ENCODE assay signal across 19 cellular contexts in the genomic region with DNA sequence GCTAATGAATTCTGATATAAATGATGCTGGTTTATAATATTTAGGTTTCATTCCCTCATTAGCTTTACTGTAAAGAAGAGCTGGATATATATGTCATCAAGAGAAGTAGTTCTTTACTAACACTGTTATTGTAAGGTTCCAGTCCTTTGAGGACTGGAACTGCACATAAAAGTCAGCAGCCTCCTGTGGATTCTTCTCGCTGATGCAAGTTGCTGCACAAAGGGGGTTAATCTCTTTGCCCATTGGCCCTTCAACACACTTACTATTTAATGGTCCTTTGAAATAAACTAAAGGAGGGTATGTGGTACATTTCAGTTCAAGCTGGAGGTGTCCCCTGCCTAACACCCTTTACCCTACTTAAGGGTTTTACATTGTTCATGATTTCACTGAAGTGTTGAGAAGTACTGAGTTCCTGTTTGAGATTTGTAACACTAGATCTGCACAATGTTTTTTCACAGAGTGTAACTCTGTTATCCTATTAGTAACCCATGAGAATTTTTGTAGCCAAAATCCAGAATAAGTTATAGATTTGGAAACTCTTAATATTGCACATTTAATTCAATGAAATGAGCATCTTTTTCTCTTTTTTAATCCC. TPM values are rescaled to one million over a fixed set of nuclear protein-coding genes. Genes with fewer than 3 reads are reported as not detected.
DNase-seq lines count a peak whose midpoint lies in the region; ATAC-seq and TF ChIP-seq lines count a peak whose summit lies in the region.
"Had no signal": no experiment of that assay in that cellular context is flagged by ENCODE, and none has a peak within 500 bp of the region (broad histone marks: within the 10 kb centered on the region; RNA-seq: fewer than 3 reads in every experiment).

No MANE protein-coding gene starts in this region.

- TF ChIP-seq EP300 in gastroesophageal sphincter (IDR thresholded peaks at IDR 0.05) = no peak

- H3K27me3 ChIP-seq in ectodermal cell (ENCODE audit: control insufficient read depth, insufficient read depth, low read length, poor library complexity, severe bottlenecking) (no peaks in the 10 kb centered on the region), neural progenitor cell (no peaks in the 10 kb centered on the region), gastroesophageal sphincter (no peaks in the 10 kb centered on the region)
- H3K27me3 ChIP-seq: BLaER1, testis had no signal

- H3K27ac Mint-ChIP-seq in IgD-negative memory B cell = peak overlapping the region in 2 of 3 donors; percentile 0 to 47
- peak overlapping the region; percentile 35 for H3K27ac Mint-ChIP-seq in neural progenitor cell
- H3K27ac Mint-ChIP-seq: activated CD8-positive, alpha-beta memory T cell treated with anti-CD3 and anti-CD28 coated beads, Interleukin-2, amount 10 ng/mL, durations not matched to agents 7 days and 5 days; T-helper 1 cell treated with Interleukin-12 subunit alpha and Interleukin-12 subunit beta and Interleukin-4 antibody, amounts not matched to agents 30 μg/mL and 1 μg/mL, for 36 hours had no signal

- H3K4me2 ChIP-seq in neural progenitor cell = peak overlapping the region; percentile 59
- H3K4me2 ChIP-seq: BLaER1 had no signal

- H3K4me1 Mint-ChIP-seq in IgD-negative memory B cell (peaks cover 24 to 38% (median 33%) of the 10 kb centered on the region in 3 donors), neural progenitor cell (peaks cover 33% of the 10 kb centered on the region)

- 20 to 30% methylated on average over 1 of the region's 1 CpG for WGBS in ectodermal cell, 2 experiments
- 83 to 92% methylated on average over 1 of the region's 1 CpG for WGBS in gastroesophageal sphincter (ENCODE audit: low coverage in 1 of 2), 2 donors

- H3K4me1 ChIP-seq in ectodermal cell (ENCODE audit: control insufficient read depth, insufficient read depth, low read length) = peaks cover 14% of the 10 kb centered on the region
- peaks cover 17% of the 10 kb centered on the region for H3K4me1 ChIP-seq in neural progenitor cell
- H3K4me1 ChIP-seq in gastroesophageal sphincter = peaks cover 2 to 49% (median 13%) of the 10 kb centered on the region in 3 donors

- H4K20me1 ChIP-seq in neural progenitor cell (ENCODE audit: low read depth) = peaks cover 56% of the 10 kb centered on the region

- ATAC-seq in gastroesophageal sphincter = no peak
- ATAC-seq: activated CD8-positive, alpha-beta memory T cell treated with anti-CD3 and anti-CD28 coated beads, Interleukin-2, amount 10 ng/mL, durations not matched to agents 7 days and 5 days had no signal

- H3K27me3 Mint-ChIP-seq in IgD-negative memory B cell = no peaks in the 10 kb centered on the region
- no peaks in the 10 kb centered on the region for H3K27me3 Mint-ChIP-seq in neural progenitor cell (ENCODE audit: insufficient read depth, low read depth)
- H3K27me3 Mint-ChIP-seq: activated CD8-positive, alpha-beta memory T cell treated with anti-CD3 and anti-CD28 coated beads, Interleukin-2, amount 10 ng/mL, durations not matched to agents 7 days and 5 days had no signal

- H3K36me3 Mint-ChIP-seq in IgD-negative memory B cell (peaks cover 3% of the 10 kb centered on the region), neural progenitor cell (peaks cover 4% of the 10 kb centered on the region)

- H3K79me2 ChIP-seq in neural progenitor cell (ENCODE audit: low read depth) = peaks cover 90% of the 10 kb centered on the region

- no peaks in the 10 kb centered on the region for H3K9me3 Mint-ChIP-seq in IgD-negative memory B cell
- H3K9me3 Mint-ChIP-seq in neural progenitor cell = no peaks in the 10 kb centered on the region
- H3K9me3 Mint-ChIP-seq: T-helper 1 cell treated with Interleukin-12 subunit alpha and Interleukin-12 subunit beta and Interleukin-4 antibody, amounts not matched to agents 30 μg/mL and 1 μg/mL, for 36 hours had no signal

- peaks cover 24% of the 10 kb centered on the region for H3F3A ChIP-seq in neural progenitor cell (ENCODE audit: low read depth)

- H3K9me3 ChIP-seq in ectodermal cell (ENCODE audit: control insufficient read depth, low read length) = no peaks in the 10 kb centered on the region
- no peaks in the 10 kb centered on the region for H3K9me3 ChIP-seq in neural progenitor cell (ENCODE audit: low read depth)
- H3K9me3 ChIP-seq in gastroesophageal sphincter = no peaks in the 10 kb centered on the region
- H3K9me3 ChIP-seq: BLaER1, testis had no signal

- H3K27ac ChIP-seq in ectodermal cell (ENCODE audit: insufficient read depth, low read depth, low read length, poor library complexity, severe bottlenecking) (peak overlapping the region; percentile 13), neural progenitor cell (peak overlapping the region; percentile 12), gastroesophageal sphincter (no peak overlapping the region)
- H3K27ac ChIP-seq: BLaER1, testis had no signal

- H3K36me3 ChIP-seq in ectodermal cell (ENCODE audit: control insufficient read depth, insufficient read depth, low read length) (no peaks in the 10 kb centered on the region), neural progenitor cell (no peaks in the 10 kb centered on the region), gastroesophageal sphincter (no peaks in the 10 kb centered on the region)

- no peak overlapping the region for H2AFZ ChIP-seq in neural progenitor cell (replicated peaks)

- no peak overlapping the region for H3K9ac ChIP-seq in neural progenitor cell
- H3K9ac ChIP-seq: BLaER1 had no signal

- DNase-seq in DMS53 treated with DMSO at 0.1 percent for 48 hours (lab: John Stamatoyannopoulos, UW; ENCODE audit: unreplicated experiment) (peak; percentile 0), neural progenitor cell (ENCODE audit: low spot score) (peak; percentile 71), OCI-M1 (lab: John Stamatoyannopoulos, UW) (no peak)
- DNase-seq in activated naive CD4-positive, alpha-beta T cell treated with Interleukin-2 at 50 U/mL for 16 hours = no peak
- DNase-seq: activated CD8-positive, alpha-beta memory T cell treated with anti-CD3 and anti-CD28 coated beads, Interleukin-2, amount 10 ng/mL, durations not matched to agents 7 days and 5 days; activated effector memory CD4-positive, alpha-beta T cell treated with anti-CD3 and anti-CD28 coated beads, Interleukin-2, amount 50 U/mL, for 16 hours; aorta; midbrain; MM.1S; NCI-H1930; NK-92 treated with Interleukin-12 subunit alpha and Interleukin-12 subunit beta, amount 100 ng/mL, for 24 hours; SHP77; stimulated activated CD4-positive, alpha-beta T cell treated with anti-CD3 and anti-CD28 coated beads, Interleukin-2, amount 100 ng/mL, for 48 hours; testis had no signal

- H3K4me3 ChIP-seq in ectodermal cell (ENCODE audit: insufficient read depth, low read depth, low read length) = no peak overlapping the region
- H3K4me3 ChIP-seq in neural progenitor cell = peak overlapping the region; percentile 9
- H3K4me3 ChIP-seq in gastroesophageal sphincter = no peak overlapping the region
- H3K4me3 ChIP-seq: BLaER1, testis had no signal

- TF ChIP-seq POLR2A in gastroesophageal sphincter (IDR thresholded peaks at IDR 0.05) = no peak

- no peak overlapping the region for H3K4me3 Mint-ChIP-seq in IgD-negative memory B cell
- peak overlapping the region; percentile 7 for H3K4me3 Mint-ChIP-seq in neural progenitor cell
- H3K4me3 Mint-ChIP-seq: activated CD8-positive, alpha-beta memory T cell treated with anti-CD3 and anti-CD28 coated beads, Interleukin-2, amount 10 ng/mL, durations not matched to agents 7 days and 5 days; T-helper 1 cell treated with Interleukin-12 subunit alpha and Interleukin-12 subunit beta and Interleukin-4 antibody, amounts not matched to agents 30 μg/mL and 1 μg/mL, for 36 hours had no signal

- TF ChIP-seq CTCF in neural progenitor cell (IDR thresholded peaks at IDR 0.05) = no peak
- no peak for TF ChIP-seq CTCF in gastroesophageal sphincter (IDR thresholded peaks at IDR 0.05)

RNA-seq across cellular contexts. Expression of gene NR2C2, which starts 43.9 kb away (rescaled TPM):
- 11.5 TPM for polyA plus RNA-seq in IgD-negative memory B cell
- polyA plus RNA-seq in ectodermal cell (2013, experiment 1 of 4) = 32.1 TPM
- 39.6 TPM for polyA plus RNA-seq in ectodermal cell (2013, experiment 2 of 4)
- polyA plus RNA-seq in ectodermal cell (2013, experiment 3 of 4) = 31.4 TPM
- polyA plus RNA-seq in ectodermal cell (2013, experiment 4 of 4) = 33.5 TPM
- total RNA-seq in neural progenitor cell (ENCODE audit: low replicate concordance) (35.6 and 57.3 TPM in 2 replicates), gastroesophageal sphincter (10 to 100 TPM; 35.8 to 56.2 (median 40.7) TPM)

Comparison
In these comparisons a context has a peak if more than half of its experiments do, and no peak if none do; other contexts are left out.
1. DNase-seq: peak in DMS53 treated with DMSO at 0.1 percent for 48 hours (single experiment) and neural progenitor cell (single experiment); none in OCI-M1 (single experiment) and activated naive CD4-positive, alpha-beta T cell treated with Interleukin-2 at 50 U/mL for 16 hours (single experiment).
2. H3K27ac ChIP-seq: peak in ectodermal cell (single experiment) and neural progenitor cell (single experiment); none in gastroesophageal sphincter (0 of 4).